Comparison of ENCODE assay signal across 21 cellular contexts in the genomic region with DNA sequence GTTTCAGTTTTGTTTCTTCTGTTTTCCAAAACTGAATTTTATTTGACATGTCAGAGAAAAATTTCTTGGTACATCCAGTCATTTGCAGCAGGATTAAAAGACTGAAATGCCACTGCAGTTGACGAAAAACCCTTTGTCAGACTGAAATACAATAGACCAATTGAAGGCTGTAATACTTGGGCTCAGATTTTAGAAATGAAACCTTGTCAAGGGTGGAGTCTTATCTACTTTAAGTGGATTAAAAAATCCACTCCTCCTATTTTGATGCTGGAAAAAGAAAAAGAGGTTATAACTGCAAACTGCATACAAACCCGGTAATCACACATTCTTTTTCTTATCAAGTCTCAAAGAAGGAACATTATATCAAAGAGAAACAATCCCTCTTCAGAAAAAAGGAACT.
"Had no signal": no experiment of that assay in that cellular context is flagged by ENCODE, and none has a peak within 500 bp of the region (broad histone marks: within the 10 kb centered on the region; RNA-seq: fewer than 3 reads in every experiment).

No MANE protein-coding gene starts in this region.

- H3K27ac ChIP-seq: cardiac muscle cell had no signal

- H3K4me3 Mint-ChIP-seq: activated B cell treated with CpG ODN at 0.5 μM for 24 hours; activated CD4-positive, alpha-beta memory T cell treated with anti-CD3 and anti-CD28 coated beads for 36 hours; activated CD4-positive, alpha-beta T cell treated with anti-CD3 and anti-CD28 coated beads, Interleukin-2, amount 10 ng/mL, durations not matched to agents 7 days and 5 days; activated naive CD4-positive, alpha-beta T cell treated with anti-CD3 and anti-CD28 coated beads for 36 hours; activated naive CD8-positive, alpha-beta T cell; activated T-helper 17 cell treated with anti-CD3 and anti-CD28 coated beads, Interleukin-2, amount 50 U/mL, for 72 hours; brain; T-cell had no signal

- H3K27ac Mint-ChIP-seq: activated B cell treated with CpG ODN at 0.5 μM for 24 hours; activated CD4-positive, alpha-beta memory T cell treated with anti-CD3 and anti-CD28 coated beads for 36 hours; activated CD4-positive, alpha-beta T cell treated with anti-CD3 and anti-CD28 coated beads, Interleukin-2, amount 10 ng/mL, durations not matched to agents 7 days and 5 days; activated naive CD4-positive, alpha-beta T cell treated with anti-CD3 and anti-CD28 coated beads for 36 hours; activated naive CD8-positive, alpha-beta T cell; activated T-helper 17 cell treated with anti-CD3 and anti-CD28 coated beads, Interleukin-2, amount 50 U/mL, for 72 hours; brain; T-cell had no signal

- H3K4me1 Mint-ChIP-seq: activated B cell treated with CpG ODN at 0.5 μM for 24 hours; activated CD4-positive, alpha-beta T cell treated with anti-CD3 and anti-CD28 coated beads, Interleukin-2, amount 10 ng/mL, durations not matched to agents 7 days and 5 days; activated T-helper 17 cell treated with anti-CD3 and anti-CD28 coated beads, Interleukin-2, amount 50 U/mL, for 72 hours; T-cell had no signal

- H3K4me3 ChIP-seq: cardiac muscle cell had no signal

- H3K9me3 Mint-ChIP-seq: activated B cell treated with CpG ODN at 0.5 μM for 24 hours; activated CD4-positive, alpha-beta memory T cell treated with anti-CD3 and anti-CD28 coated beads for 36 hours; activated CD4-positive, alpha-beta T cell treated with anti-CD3 and anti-CD28 coated beads, Interleukin-2, amount 10 ng/mL, durations not matched to agents 7 days and 5 days; activated naive CD4-positive, alpha-beta T cell treated with anti-CD3 and anti-CD28 coated beads for 36 hours had no signal

- H3K36me3 ChIP-seq: cardiac muscle cell had no signal

- ATAC-seq: activated T-helper 17 cell treated with anti-CD3 and anti-CD28 coated beads, Interleukin-2, amount 50 U/mL, for 72 hours; PC-3; T-cell had no signal

- H3K27me3 ChIP-seq: cardiac muscle cell had no signal

- H3K36me3 Mint-ChIP-seq: activated CD4-positive, alpha-beta memory T cell treated with anti-CD3 and anti-CD28 coated beads for 36 hours; activated naive CD8-positive, alpha-beta T cell; brain; T-cell had no signal

- DNase-seq: activated B cell treated with CpG ODN at 0.5 μM for 24 hours; activated CD4-positive, alpha-beta memory T cell treated with anti-CD3 and anti-CD28 coated beads for 36 hours; activated CD4-positive, alpha-beta T cell treated with anti-CD3 and anti-CD28 coated beads, Interleukin-2, amount 10 ng/mL, durations not matched to agents 7 days and 5 days; activated CD8-positive, alpha-beta memory T cell treated with anti-CD3 and anti-CD28 coated beads for 24 hours; activated gamma-delta T cell; activated naive CD4-positive, alpha-beta T cell treated with anti-CD3 and anti-CD28 coated beads for 36 hours; activated T-cell treated with anti-CD3 and anti-CD28 coated beads, Interleukin-2, amount 50 U/mL, for 48 hours; amygdala; MM.1S; NCI-H1105; NCI-H1436; NCI-H1694 treated with DMSO at 0.1 percent for 48 hours; NCI-H2081; NCI-H510A treated with DMSO at 0.1 percent for 48 hours; PC-3; SHP77 treated with DMSO at 0.1 percent for 48 hours; T-cell had no signal
